Comparison of ENCODE assay signal across 1 cellular context in the genomic region with DNA sequence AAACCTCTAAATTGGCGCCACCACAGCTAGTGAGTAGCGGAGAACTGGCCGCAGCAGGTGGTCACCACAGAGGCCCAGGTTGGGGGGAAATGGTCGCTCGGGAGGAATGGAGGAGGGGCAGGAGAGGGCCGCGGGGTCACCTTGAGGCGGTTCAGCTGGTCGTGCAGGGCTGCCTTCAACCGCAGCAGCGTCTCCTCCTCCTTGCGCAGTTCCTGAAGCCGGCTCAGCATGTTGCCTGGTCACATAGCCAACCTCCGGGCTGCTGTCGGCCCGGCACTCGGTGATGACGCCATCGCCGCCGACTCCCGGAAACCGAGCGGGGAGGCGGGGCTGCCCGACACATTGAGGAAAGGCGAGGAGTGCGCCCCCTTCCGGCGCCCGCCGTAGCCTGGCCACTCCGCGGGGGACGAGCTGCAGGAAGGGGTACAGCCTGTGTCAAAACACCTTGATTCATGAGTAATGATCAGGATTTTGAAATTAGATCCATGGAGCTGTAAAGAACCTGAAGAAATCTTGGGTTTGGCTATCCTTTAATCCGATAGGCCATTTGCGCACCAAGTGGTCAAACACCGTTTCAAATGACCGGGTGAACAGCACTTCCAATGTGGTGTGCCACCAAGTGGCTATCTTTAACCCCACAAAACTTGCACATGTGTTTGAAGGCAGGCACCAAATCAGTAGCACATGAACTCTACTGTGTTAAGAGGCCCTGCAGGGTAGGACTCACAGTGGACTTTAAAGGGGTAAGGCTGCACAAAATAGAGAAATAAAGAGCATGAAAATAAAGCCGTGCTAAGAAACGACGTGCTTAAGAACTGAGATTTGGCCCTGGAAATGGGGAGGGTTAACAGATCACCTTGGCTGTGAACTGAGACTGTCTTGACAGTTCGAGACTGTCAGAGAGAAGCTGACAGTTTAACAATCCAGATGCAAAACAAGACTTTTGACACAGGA.
TF ChIP-seq lines count a peak whose summit lies in the region.

A gene with protein sequence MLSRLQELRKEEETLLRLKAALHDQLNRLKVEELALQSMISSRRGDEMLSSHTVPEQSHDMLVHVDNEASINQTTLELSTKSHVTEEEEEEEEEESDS (minus strand): TSS at position 261 of the 954 bp plus-strand sequence. CDS start 31 bp downstream, at position 230.

TF ChIP-seq in HepG2, 621 proteins besides CTCF, POLR2A, EP300 and RAD21 (continued from another document and continues in another):
- TF ChIP-seq, protein P1, sequence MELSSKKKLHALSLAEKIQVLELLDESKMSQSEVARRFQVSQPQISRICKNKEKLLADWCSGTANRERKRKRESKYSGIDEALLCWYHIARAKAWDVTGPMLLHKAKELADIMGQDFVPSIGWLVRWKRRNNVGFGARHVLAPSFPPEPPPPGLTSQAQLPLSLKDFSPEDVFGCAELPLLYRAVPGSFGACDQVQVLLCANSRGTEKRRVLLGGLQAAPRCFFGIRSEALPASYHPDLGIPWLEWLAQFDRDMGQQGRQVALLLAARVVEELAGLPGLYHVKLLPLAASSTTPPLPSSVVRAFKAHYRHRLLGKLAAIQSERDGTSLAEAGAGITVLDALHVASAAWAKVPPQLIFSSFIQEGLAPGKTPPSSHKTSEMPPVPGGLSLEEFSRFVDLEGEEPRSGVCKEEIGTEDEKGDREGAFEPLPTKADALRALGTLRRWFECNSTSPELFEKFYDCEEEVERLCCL (CRISPR knock-in tag; IDR thresholded peaks at IDR 0.05; ENCODE audit: borderline replicate concordance): 0 out of 2 replicates have a peak, but pooled peaks have one; percentile 79
- no peak for TF ChIP-seq WIZ (CRISPR knock-in tag; IDR thresholded peaks at IDR 0.05)
- TF ChIP-seq, protein P2, sequence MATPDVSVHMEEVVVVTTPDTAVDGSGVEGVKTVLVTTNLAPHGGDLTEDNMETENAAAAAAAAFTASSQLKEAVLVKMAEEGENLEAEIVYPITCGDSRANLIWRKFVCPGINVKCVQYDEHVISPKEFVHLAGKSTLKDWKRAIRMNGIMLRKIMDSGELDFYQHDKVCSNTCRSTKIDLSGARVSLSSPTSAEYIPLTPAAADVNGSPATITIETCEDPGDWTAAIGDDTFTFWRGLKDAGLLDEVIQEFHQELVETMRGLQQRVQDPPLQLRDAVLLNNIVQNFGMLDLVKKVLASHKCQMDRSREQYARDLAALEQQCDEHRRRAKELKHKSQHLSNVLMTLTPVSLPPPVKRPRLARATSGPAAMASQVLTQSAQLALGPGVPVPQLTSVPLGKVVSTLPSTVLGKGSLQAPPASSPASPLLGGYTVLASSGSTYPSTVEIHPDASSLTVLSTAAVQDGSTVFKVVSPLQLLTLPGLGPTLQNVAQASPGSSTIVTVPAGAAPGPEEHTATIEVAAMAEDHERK (CRISPR knock-in tag; IDR thresholded peaks at IDR 0.05; ENCODE audit: low read depth): no peak
- TF ChIP-seq NFIC (IDR thresholded peaks at IDR 0.05; ENCODE audit: low read length): no peak
- TF ChIP-seq ZFP36 (IDR thresholded peaks at IDR 0.05; ENCODE audit: borderline replicate concordance, low read depth, low read length, partially characterized antibody): no peak
- TF ChIP-seq ZNF883 (CRISPR knock-in tag; IDR thresholded peaks at IDR 0.05; ENCODE audit: not compliant biosample characterization): peak; percentile 80
- 0 out of 2 replicates have a peak, but pooled peaks have one; percentile 48 for TF ChIP-seq ZNF569 (CRISPR knock-in tag; IDR thresholded peaks at IDR 0.05; ENCODE audit: borderline replicate concordance)
- peak; percentile 96 for TF ChIP-seq POGZ (CRISPR knock-in tag; IDR thresholded peaks at IDR 0.05)
- TF ChIP-seq ZNF383 (CRISPR knock-in tag; IDR thresholded peaks at IDR 0.05; ENCODE audit: borderline replicate concordance): no peak
- TF ChIP-seq, protein P3, sequence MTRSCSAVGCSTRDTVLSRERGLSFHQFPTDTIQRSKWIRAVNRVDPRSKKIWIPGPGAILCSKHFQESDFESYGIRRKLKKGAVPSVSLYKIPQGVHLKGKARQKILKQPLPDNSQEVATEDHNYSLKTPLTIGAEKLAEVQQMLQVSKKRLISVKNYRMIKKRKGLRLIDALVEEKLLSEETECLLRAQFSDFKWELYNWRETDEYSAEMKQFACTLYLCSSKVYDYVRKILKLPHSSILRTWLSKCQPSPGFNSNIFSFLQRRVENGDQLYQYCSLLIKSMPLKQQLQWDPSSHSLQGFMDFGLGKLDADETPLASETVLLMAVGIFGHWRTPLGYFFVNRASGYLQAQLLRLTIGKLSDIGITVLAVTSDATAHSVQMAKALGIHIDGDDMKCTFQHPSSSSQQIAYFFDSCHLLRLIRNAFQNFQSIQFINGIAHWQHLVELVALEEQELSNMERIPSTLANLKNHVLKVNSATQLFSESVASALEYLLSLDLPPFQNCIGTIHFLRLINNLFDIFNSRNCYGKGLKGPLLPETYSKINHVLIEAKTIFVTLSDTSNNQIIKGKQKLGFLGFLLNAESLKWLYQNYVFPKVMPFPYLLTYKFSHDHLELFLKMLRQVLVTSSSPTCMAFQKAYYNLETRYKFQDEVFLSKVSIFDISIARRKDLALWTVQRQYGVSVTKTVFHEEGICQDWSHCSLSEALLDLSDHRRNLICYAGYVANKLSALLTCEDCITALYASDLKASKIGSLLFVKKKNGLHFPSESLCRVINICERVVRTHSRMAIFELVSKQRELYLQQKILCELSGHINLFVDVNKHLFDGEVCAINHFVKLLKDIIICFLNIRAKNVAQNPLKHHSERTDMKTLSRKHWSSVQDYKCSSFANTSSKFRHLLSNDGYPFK (CRISPR knock-in tag; IDR thresholded peaks at IDR 0.05; ENCODE audit: borderline replicate concordance): peak; percentile 90
- TF ChIP-seq ZNF333 (CRISPR knock-in tag; IDR thresholded peaks at IDR 0.05; ENCODE audit: borderline replicate concordance): peak; percentile 27; the same call in 1 of the 2 replicates
- TF ChIP-seq GABPA (IDR thresholded peaks at IDR 0.05; ENCODE audit: low read depth, low read length): peak; percentile 57
- peak; percentile 86 for TF ChIP-seq GABPA (CRISPR knock-in tag; IDR thresholded peaks at IDR 0.05; ENCODE audit: low read depth)
- peak; percentile 81; the same call in 1 of the 2 replicates for TF ChIP-seq ZBTB38 (CRISPR knock-in tag; IDR thresholded peaks at IDR 0.05)
- TF ChIP-seq NR2F2 (IDR thresholded peaks at IDR 0.05; ENCODE audit: borderline replicate concordance, low read depth): peak; percentile 35; the same call in 1 of the 2 replicates
- TF ChIP-seq, protein P4, sequence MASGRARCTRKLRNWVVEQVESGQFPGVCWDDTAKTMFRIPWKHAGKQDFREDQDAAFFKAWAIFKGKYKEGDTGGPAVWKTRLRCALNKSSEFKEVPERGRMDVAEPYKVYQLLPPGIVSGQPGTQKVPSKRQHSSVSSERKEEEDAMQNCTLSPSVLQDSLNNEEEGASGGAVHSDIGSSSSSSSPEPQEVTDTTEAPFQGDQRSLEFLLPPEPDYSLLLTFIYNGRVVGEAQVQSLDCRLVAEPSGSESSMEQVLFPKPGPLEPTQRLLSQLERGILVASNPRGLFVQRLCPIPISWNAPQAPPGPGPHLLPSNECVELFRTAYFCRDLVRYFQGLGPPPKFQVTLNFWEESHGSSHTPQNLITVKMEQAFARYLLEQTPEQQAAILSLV (CRISPR knock-in tag; IDR thresholded peaks at IDR 0.05; ENCODE audit: borderline replicate concordance): no peak
- peak; percentile 94 for TF ChIP-seq AKAP8 (CRISPR knock-in tag; IDR thresholded peaks at IDR 0.05)
- no peak for TF ChIP-seq SMAD1 (CRISPR knock-in tag; IDR thresholded peaks at IDR 0.05; ENCODE audit: borderline replicate concordance, low read depth)
- TF ChIP-seq TBX3 (IDR thresholded peaks at IDR 0.05; ENCODE audit: borderline replicate concordance): 0 out of 2 replicates have a peak, but pooled peaks have one; percentile 25
- TF ChIP-seq, protein P5, sequence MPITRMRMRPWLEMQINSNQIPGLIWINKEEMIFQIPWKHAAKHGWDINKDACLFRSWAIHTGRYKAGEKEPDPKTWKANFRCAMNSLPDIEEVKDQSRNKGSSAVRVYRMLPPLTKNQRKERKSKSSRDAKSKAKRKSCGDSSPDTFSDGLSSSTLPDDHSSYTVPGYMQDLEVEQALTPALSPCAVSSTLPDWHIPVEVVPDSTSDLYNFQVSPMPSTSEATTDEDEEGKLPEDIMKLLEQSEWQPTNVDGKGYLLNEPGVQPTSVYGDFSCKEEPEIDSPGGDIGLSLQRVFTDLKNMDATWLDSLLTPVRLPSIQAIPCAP (CRISPR knock-in tag; IDR thresholded peaks at IDR 0.05; ENCODE audit: low read depth): no peak
- TF ChIP-seq, protein P6, sequence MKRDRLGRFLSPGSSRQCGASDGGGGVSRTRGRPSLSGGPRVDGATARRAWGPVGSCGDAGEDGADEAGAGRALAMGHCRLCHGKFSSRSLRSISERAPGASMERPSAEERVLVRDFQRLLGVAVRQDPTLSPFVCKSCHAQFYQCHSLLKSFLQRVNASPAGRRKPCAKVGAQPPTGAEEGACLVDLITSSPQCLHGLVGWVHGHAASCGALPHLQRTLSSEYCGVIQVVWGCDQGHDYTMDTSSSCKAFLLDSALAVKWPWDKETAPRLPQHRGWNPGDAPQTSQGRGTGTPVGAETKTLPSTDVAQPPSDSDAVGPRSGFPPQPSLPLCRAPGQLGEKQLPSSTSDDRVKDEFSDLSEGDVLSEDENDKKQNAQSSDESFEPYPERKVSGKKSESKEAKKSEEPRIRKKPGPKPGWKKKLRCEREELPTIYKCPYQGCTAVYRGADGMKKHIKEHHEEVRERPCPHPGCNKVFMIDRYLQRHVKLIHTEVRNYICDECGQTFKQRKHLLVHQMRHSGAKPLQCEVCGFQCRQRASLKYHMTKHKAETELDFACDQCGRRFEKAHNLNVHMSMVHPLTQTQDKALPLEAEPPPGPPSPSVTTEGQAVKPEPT (CRISPR knock-in tag; IDR thresholded peaks at IDR 0.05; ENCODE audit: low read depth): no peak
- no peak for TF ChIP-seq ZFP90 (CRISPR knock-in tag; IDR thresholded peaks at IDR 0.05; ENCODE audit: borderline replicate concordance)
- TF ChIP-seq SP140L (CRISPR knock-in tag; IDR thresholded peaks at IDR 0.05; ENCODE audit: borderline replicate concordance): no peak; the same call in 1 of the 2 replicates
- TF ChIP-seq ZNF749 (CRISPR knock-in tag; IDR thresholded peaks at IDR 0.05; ENCODE audit: borderline replicate concordance): peak; percentile 75; the same call in 1 of the 2 replicates
- peak; percentile 69; the same call in 1 of the 2 replicates for TF ChIP-seq CCDC6 (CRISPR knock-in tag; IDR thresholded peaks at IDR 0.05)
- TF ChIP-seq, protein P7, sequence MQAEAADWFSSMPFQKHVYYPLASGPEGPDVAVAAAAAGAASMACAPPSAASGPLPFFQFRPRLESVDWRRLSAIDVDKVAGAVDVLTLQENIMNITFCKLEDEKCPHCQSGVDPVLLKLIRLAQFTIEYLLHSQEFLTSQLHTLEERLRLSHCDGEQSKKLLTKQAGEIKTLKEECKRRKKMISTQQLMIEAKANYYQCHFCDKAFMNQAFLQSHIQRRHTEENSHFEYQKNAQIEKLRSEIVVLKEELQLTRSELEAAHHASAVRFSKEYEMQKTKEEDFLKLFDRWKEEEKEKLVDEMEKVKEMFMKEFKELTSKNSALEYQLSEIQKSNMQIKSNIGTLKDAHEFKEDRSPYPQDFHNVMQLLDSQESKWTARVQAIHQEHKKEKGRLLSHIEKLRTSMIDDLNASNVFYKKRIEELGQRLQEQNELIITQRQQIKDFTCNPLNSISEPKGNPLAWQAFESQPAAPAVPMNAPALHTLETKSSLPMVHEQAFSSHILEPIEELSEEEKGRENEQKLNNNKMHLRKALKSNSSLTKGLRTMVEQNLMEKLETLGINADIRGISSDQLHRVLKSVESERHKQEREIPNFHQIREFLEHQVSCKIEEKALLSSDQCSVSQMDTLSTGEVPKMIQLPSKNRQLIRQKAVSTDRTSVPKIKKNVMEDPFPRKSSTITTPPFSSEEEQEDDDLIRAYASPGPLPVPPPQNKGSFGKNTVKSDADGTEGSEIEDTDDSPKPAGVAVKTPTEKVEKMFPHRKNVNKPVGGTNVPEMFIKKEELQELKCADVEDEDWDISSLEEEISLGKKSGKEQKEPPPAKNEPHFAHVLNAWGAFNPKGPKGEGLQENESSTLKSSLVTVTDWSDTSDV (CRISPR knock-in tag; IDR thresholded peaks at IDR 0.05): no peak
- no peak for TF ChIP-seq ZNF296 (CRISPR knock-in tag; conservative IDR thresholded peaks at IDR 0.05)
- no peak for TF ChIP-seq NFE2L1 (CRISPR knock-in tag; IDR thresholded peaks at IDR 0.05; ENCODE audit: borderline replicate concordance)
- TF ChIP-seq, protein P8, sequence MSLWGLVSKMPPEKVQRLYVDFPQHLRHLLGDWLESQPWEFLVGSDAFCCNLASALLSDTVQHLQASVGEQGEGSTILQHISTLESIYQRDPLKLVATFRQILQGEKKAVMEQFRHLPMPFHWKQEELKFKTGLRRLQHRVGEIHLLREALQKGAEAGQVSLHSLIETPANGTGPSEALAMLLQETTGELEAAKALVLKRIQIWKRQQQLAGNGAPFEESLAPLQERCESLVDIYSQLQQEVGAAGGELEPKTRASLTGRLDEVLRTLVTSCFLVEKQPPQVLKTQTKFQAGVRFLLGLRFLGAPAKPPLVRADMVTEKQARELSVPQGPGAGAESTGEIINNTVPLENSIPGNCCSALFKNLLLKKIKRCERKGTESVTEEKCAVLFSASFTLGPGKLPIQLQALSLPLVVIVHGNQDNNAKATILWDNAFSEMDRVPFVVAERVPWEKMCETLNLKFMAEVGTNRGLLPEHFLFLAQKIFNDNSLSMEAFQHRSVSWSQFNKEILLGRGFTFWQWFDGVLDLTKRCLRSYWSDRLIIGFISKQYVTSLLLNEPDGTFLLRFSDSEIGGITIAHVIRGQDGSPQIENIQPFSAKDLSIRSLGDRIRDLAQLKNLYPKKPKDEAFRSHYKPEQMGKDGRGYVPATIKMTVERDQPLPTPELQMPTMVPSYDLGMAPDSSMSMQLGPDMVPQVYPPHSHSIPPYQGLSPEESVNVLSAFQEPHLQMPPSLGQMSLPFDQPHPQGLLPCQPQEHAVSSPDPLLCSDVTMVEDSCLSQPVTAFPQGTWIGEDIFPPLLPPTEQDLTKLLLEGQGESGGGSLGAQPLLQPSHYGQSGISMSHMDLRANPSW (CRISPR knock-in tag; IDR thresholded peaks at IDR 0.05; ENCODE audit: borderline replicate concordance): peak; percentile 63; the same call in 1 of the 2 replicates
- no peak for TF ChIP-seq SUZ12 (IDR thresholded peaks at IDR 0.05; ENCODE audit: low read depth, low read length)
- peak; percentile 81 for TF ChIP-seq RBM39 (IDR thresholded peaks at IDR 0.05; ENCODE audit: low read depth, low read length, poor library complexity, severe bottlenecking)
- TF ChIP-seq, protein P9, sequence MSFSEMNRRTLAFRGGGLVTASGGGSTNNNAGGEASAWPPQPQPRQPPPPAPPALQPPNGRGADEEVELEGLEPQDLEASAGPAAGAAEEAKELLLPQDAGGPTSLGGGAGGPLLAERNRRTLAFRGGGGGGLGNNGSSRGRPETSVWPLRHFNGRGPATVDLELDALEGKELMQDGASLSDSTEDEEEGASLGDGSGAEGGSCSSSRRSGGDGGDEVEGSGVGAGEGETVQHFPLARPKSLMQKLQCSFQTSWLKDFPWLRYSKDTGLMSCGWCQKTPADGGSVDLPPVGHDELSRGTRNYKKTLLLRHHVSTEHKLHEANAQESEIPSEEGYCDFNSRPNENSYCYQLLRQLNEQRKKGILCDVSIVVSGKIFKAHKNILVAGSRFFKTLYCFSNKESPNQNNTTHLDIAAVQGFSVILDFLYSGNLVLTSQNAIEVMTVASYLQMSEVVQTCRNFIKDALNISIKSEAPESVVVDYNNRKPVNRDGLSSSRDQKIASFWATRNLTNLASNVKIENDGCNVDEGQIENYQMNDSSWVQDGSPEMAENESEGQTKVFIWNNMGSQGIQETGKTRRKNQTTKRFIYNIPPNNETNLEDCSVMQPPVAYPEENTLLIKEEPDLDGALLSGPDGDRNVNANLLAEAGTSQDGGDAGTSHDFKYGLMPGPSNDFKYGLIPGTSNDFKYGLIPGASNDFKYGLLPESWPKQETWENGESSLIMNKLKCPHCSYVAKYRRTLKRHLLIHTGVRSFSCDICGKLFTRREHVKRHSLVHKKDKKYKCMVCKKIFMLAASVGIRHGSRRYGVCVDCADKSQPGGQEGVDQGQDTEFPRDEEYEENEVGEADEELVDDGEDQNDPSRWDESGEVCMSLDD (CRISPR knock-in tag; IDR thresholded peaks at IDR 0.05; ENCODE audit: borderline replicate concordance): no peak
- no peak for TF ChIP-seq ZEB1 (IDR thresholded peaks at IDR 0.05; ENCODE audit: insufficient replicate concordance, low read depth)
- no peak for TF ChIP-seq ZNF713 (CRISPR knock-in tag; IDR thresholded peaks at IDR 0.05)
- TF ChIP-seq MLLT10 (CRISPR knock-in tag; IDR thresholded peaks at IDR 0.05): no peak
